1 cellular context compared by ENCODE assay signal in genomic region chr21:46097826-46098286, GRCh38.
TF ChIP-seq lines count a peak whose summit lies in the region.

TSS of gene COL6A2 (plus strand) at chr21:46098112.

TF ChIP-seq in HEK293, 187 proteins besides CTCF, POLR2A, EP300 and RAD21 (continued from another document):
- TF ChIP-seq PATZ1 (tag by site-specific recombination; IDR thresholded peaks at IDR 0.05) (peak; percentile 38; the same call in 1 of the 2 replicates), YY1 (tag by site-specific recombination; IDR thresholded peaks at IDR 0.05) (no peak), HOXC10 (CRISPR knock-in tag; IDR thresholded peaks at IDR 0.05) (no peak), ZSCAN18 (tag by site-specific recombination; IDR thresholded peaks at IDR 0.05) (no peak), ZNF292 (tag by site-specific recombination; IDR thresholded peaks at IDR 0.05; ENCODE audit: borderline replicate concordance, low read depth) (no peak), BCL11B (tag by site-specific recombination; IDR thresholded peaks at IDR 0.05; ENCODE audit: low read depth) (no peak), HOXA7 (CRISPR knock-in tag; IDR thresholded peaks at IDR 0.05; ENCODE audit: borderline replicate concordance) (no peak), ZNF398 (tag by site-specific recombination; IDR thresholded peaks at IDR 0.05) (peak; percentile 57), ZNF791 (tag by site-specific recombination; IDR thresholded peaks at IDR 0.05) (no peak), ZBTB8A (tag by site-specific recombination; IDR thresholded peaks at IDR 0.05) (0 out of 2 replicates have a peak, but pooled peaks have one; percentile 1), BCL6B (tag by site-specific recombination; IDR thresholded peaks at IDR 0.05) (no peak), HOXD13 (CRISPR knock-in tag; IDR thresholded peaks at IDR 0.05; ENCODE audit: borderline replicate concordance) (no peak), ZNF341 (tag by site-specific recombination; IDR thresholded peaks at IDR 0.05; ENCODE audit: low read depth) (no peak), ZBTB11 (tag by site-specific recombination; conservative IDR thresholded peaks at IDR 0.05; ENCODE audit: low read depth) (no peak), ZSCAN30 (tag by site-specific recombination; IDR thresholded peaks at IDR 0.05) (no peak), ZBTB20 (tag by site-specific recombination; IDR thresholded peaks at IDR 0.05) (no peak), ZEB2 (tag by site-specific recombination; IDR thresholded peaks at IDR 0.05) (no peak), ZNF449 (tag by site-specific recombination; IDR thresholded peaks at IDR 0.05) (no peak), ZNF223 (tag by site-specific recombination; IDR thresholded peaks at IDR 0.05) (no peak), GFI1B (tag by site-specific recombination; IDR thresholded peaks at IDR 0.05) (no peak), ZNF311 (tag by site-specific recombination; IDR thresholded peaks at IDR 0.05; ENCODE audit: borderline replicate concordance) (no peak), WT1 (tag by site-specific recombination; IDR thresholded peaks at IDR 0.05) (no peak), ZNF549 (tag by site-specific recombination; IDR thresholded peaks at IDR 0.05) (no peak), PRDM10 (tag by site-specific recombination; IDR thresholded peaks at IDR 0.05) (no peak), KLF10 (tag by site-specific recombination; IDR thresholded peaks at IDR 0.05) (peak; percentile 52; the same call in 1 of the 2 replicates)
